Comparison of ENCODE assay signal across 27 cellular contexts in the genomic region with DNA sequence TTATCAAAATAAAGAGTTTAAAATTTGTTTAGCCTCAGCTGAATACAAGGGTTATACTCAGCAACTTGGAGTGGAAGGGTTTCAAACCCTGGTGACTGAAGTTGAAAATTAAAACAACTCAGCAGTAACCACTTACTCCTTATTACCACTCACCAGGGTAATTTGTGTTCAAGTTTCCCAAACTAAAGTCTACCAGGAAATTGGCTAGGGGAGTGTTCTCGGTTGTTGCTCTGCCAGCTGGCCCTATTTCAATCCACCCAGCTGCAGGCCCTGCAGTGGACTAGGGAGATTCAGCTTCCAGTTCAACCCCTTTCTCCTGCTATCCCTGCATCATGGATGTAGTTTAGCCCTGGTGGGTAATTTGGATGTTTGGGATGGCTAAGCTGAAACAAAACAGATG. TPM values are rescaled to one million over a fixed set of nuclear protein-coding genes. Genes with fewer than 3 reads are reported as not detected.
"Had no signal": no experiment of that assay in that cellular context is flagged by ENCODE, and none has a peak within 500 bp of the region (broad histone marks: within the 10 kb centered on the region; RNA-seq: fewer than 3 reads in every experiment).

No MANE protein-coding gene starts in this region.

- H3K9me3 ChIP-seq: gastroesophageal sphincter had no signal

- H3K27ac ChIP-seq: gastroesophageal sphincter had no signal

- ATAC-seq: activated naive CD4-positive, alpha-beta T cell treated with anti-CD3 and anti-CD28 coated beads, Interleukin-2, amount 50 U/mL, for 72 hours; activated T-helper 17 cell treated with anti-CD3 and anti-CD28 coated beads, Interleukin-2, amount 50 U/mL, for 72 hours; gastroesophageal sphincter; naive thymus-derived CD4-positive, alpha-beta T cell; sciatic nerve; stimulated activated memory B cell treated with anti-CD40 and anti-IgM and Interleukin-4, amounts not matched to agents 10 μg/mL and 1 μg/mL and 100 μg/mL, for 72 hours; T-cell had no signal

- H3K4me1 ChIP-seq: gastroesophageal sphincter had no signal

- H3K36me3 ChIP-seq: gastroesophageal sphincter had no signal

- DNase-seq: activated CD4-positive, alpha-beta T cell treated with anti-CD3 and anti-CD28 coated beads, Interleukin-2, amount 50 U/mL, for 4 hours; activated CD8-positive, alpha-beta memory T cell treated with anti-CD3 and anti-CD28 coated beads for 24 hours; activated CD8-positive, alpha-beta memory T cell treated with anti-CD3 and anti-CD28 coated beads, Interleukin-2, amount 50 U/mL, for 4 hours; activated T-cell treated with anti-CD3 and anti-CD28 coated beads, Interleukin-2, amount 50 U/mL, for 24 hours; aorta; effector CD4-positive, alpha-beta T cell; head of caudate nucleus; hypothalamus; mesenchymal stem cell; naive thymus-derived CD4-positive, alpha-beta T cell; small intestine; stimulated activated CD4-positive, alpha-beta T cell treated with anti-CD3 and anti-CD28 coated beads, Interleukin-2, amount 100 ng/mL, for 24 hours; T-cell had no signal

- H3K27me3 ChIP-seq: gastroesophageal sphincter had no signal

- H3K4me3 ChIP-seq: gastroesophageal sphincter had no signal

RNA-seq across cellular contexts. Expression of gene EXOC1L, which starts 37.8 kb away (rescaled TPM):
- total RNA-seq: activated naive CD4-positive, alpha-beta T cell treated with anti-CD3 and anti-CD28 coated beads, Interleukin-2, amount 50 U/mL, for 72 hours; activated T-helper 17 cell treated with anti-CD3 and anti-CD28 coated beads, Interleukin-2, amount 50 U/mL, for 72 hours; aorta; cardiac septum; chondrocyte; epithelial cell of proximal tubule; gastroesophageal sphincter; liver; naive thymus-derived CD4-positive, alpha-beta T cell; neural crest cell; omental fat pad; posterior vena cava; renal cortical epithelial cell; sciatic nerve; T-cell; temporal lobe had no signal
- polyA plus RNA-seq: aorta; liver; naive thymus-derived CD4-positive, alpha-beta T cell had no signal
